ENCODE assay signal across 1 cellular context in the genomic region with DNA sequence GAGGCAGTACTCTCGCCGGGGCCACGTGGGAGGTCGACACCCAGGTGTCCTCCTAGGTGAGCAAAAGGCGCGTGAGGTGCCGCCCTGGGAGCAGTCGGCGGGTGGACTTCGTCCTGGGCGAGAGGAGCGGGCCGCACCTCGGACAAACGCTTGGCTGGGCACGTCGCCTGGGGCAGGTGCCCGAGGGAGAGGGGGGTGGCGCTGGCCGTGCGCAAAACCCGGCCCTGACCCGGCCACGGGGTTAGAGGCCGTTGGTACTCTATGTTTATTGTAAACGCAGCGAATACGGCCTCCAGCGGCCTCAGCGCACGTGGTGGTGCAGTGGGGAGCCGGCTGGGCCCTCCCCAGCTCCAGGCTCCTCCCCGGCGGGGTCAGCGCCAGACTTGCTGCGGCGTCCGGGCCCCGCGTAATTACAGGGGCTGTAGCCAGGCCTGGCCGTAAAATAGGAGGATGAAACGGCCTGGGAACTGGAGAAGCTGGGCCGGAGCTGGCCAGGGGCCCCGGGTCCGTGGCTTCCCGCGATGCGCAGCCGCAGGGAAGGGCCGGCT.
TF ChIP-seq lines count a peak whose summit lies in the region.

No MANE protein-coding gene starts in this region.

TF ChIP-seq in HepG2, 621 proteins besides CTCF, POLR2A, EP300 and RAD21 (continues in another document):
- peak; percentile 98 for TF ChIP-seq ZNF747 (CRISPR knock-in tag; IDR thresholded peaks at IDR 0.05; ENCODE audit: borderline replicate concordance)
- no peak; the same call in 1 of the 2 replicates for TF ChIP-seq SOX13 (IDR thresholded peaks at IDR 0.05)
- TF ChIP-seq SOX13 (CRISPR knock-in tag; conservative IDR thresholded peaks at IDR 0.05 in 1 of 2, IDR thresholded peaks at IDR 0.05 in 1 of 2), result peak in 1 of 2 experiments; percentile 92; a peak in 2 of 4 replicates
- no peak for TF ChIP-seq PAF1 (CRISPR knock-in tag; IDR thresholded peaks at IDR 0.05)
- TF ChIP-seq, protein P1, sequence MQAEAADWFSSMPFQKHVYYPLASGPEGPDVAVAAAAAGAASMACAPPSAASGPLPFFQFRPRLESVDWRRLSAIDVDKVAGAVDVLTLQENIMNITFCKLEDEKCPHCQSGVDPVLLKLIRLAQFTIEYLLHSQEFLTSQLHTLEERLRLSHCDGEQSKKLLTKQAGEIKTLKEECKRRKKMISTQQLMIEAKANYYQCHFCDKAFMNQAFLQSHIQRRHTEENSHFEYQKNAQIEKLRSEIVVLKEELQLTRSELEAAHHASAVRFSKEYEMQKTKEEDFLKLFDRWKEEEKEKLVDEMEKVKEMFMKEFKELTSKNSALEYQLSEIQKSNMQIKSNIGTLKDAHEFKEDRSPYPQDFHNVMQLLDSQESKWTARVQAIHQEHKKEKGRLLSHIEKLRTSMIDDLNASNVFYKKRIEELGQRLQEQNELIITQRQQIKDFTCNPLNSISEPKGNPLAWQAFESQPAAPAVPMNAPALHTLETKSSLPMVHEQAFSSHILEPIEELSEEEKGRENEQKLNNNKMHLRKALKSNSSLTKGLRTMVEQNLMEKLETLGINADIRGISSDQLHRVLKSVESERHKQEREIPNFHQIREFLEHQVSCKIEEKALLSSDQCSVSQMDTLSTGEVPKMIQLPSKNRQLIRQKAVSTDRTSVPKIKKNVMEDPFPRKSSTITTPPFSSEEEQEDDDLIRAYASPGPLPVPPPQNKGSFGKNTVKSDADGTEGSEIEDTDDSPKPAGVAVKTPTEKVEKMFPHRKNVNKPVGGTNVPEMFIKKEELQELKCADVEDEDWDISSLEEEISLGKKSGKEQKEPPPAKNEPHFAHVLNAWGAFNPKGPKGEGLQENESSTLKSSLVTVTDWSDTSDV (CRISPR knock-in tag; IDR thresholded peaks at IDR 0.05), result no peak; the same call in 1 of the 2 replicates
- peak; percentile 89 for TF ChIP-seq ZC3H13 (CRISPR knock-in tag; IDR thresholded peaks at IDR 0.05)
- TF ChIP-seq ZNF367 (CRISPR knock-in tag; IDR thresholded peaks at IDR 0.05; ENCODE audit: borderline replicate concordance), result no peak
- TF ChIP-seq ZNF761 (CRISPR knock-in tag; conservative IDR thresholded peaks at IDR 0.05), result peak; percentile 97
- peak; percentile 65 for TF ChIP-seq ZNF329 (CRISPR knock-in tag; IDR thresholded peaks at IDR 0.05; ENCODE audit: low read depth)
- TF ChIP-seq ZNF235 (CRISPR knock-in tag; IDR thresholded peaks at IDR 0.05; ENCODE audit: borderline replicate concordance), result peak; percentile 14; the same call in 1 of the 2 replicates
- peak; percentile 92; the same call in 1 of the 2 replicates for TF ChIP-seq ZBTB3 (CRISPR knock-in tag; IDR thresholded peaks at IDR 0.05; ENCODE audit: borderline replicate concordance, low read depth)
- TF ChIP-seq GATA4 (IDR thresholded peaks at IDR 0.05; ENCODE audit: borderline replicate concordance, low read depth), result peak; percentile 75; the same call in 1 of the 2 replicates
- peak; percentile 81; the same call in 1 of the 2 replicates for TF ChIP-seq NFATC3 (CRISPR knock-in tag; IDR thresholded peaks at IDR 0.05)
- TF ChIP-seq SMARCC2 (IDR thresholded peaks at IDR 0.05), result no peak
- 0 out of 2 replicates have a peak, but pooled peaks have one; percentile 52 for TF ChIP-seq ZNF766 (CRISPR knock-in tag; IDR thresholded peaks at IDR 0.05; ENCODE audit: borderline replicate concordance)
- TF ChIP-seq ZNF607 (CRISPR knock-in tag; IDR thresholded peaks at IDR 0.05; ENCODE audit: borderline replicate concordance), result peak; percentile 89
- TF ChIP-seq POGZ (CRISPR knock-in tag; IDR thresholded peaks at IDR 0.05), result peak; percentile 84
- TF ChIP-seq, protein P2, sequence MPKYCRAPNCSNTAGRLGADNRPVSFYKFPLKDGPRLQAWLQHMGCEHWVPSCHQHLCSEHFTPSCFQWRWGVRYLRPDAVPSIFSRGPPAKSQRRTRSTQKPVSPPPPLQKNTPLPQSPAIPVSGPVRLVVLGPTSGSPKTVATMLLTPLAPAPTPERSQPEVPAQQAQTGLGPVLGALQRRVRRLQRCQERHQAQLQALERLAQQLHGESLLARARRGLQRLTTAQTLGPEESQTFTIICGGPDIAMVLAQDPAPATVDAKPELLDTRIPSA (CRISPR knock-in tag; IDR thresholded peaks at IDR 0.05; ENCODE audit: borderline replicate concordance), result no peak; the same call in 1 of the 2 replicates
- TF ChIP-seq SP1 (IDR thresholded peaks at IDR 0.05), result no peak
- TF ChIP-seq SP1 (CRISPR knock-in tag; IDR thresholded peaks at IDR 0.05), result peak; percentile 45
- peak; percentile 46 for TF ChIP-seq SIX1 (CRISPR knock-in tag; IDR thresholded peaks at IDR 0.05; ENCODE audit: borderline replicate concordance)
- TF ChIP-seq, protein P3, sequence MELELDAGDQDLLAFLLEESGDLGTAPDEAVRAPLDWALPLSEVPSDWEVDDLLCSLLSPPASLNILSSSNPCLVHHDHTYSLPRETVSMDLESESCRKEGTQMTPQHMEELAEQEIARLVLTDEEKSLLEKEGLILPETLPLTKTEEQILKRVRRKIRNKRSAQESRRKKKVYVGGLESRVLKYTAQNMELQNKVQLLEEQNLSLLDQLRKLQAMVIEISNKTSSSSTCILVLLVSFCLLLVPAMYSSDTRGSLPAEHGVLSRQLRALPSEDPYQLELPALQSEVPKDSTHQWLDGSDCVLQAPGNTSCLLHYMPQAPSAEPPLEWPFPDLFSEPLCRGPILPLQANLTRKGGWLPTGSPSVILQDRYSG (CRISPR knock-in tag; IDR thresholded peaks at IDR 0.05), result no peak
- TF ChIP-seq SALL2 (CRISPR knock-in tag; IDR thresholded peaks at IDR 0.05), result no peak; the same call in 1 of the 2 replicates
- peak; percentile 56 for TF ChIP-seq MIER3 (CRISPR knock-in tag; IDR thresholded peaks at IDR 0.05; ENCODE audit: borderline replicate concordance)
- TF ChIP-seq ZNF7 (CRISPR knock-in tag; IDR thresholded peaks at IDR 0.05), result no peak
- TF ChIP-seq NCOA1 (CRISPR knock-in tag; IDR thresholded peaks at IDR 0.05), result peak; percentile 95
- TF ChIP-seq ZNF430 (CRISPR knock-in tag; IDR thresholded peaks at IDR 0.05), result peak; percentile 85; the same call in 1 of the 2 replicates
- peak; percentile 92 for TF ChIP-seq RNF2 (conservative IDR thresholded peaks at IDR 0.05; ENCODE audit: low read depth)
- TF ChIP-seq MYC (CRISPR knock-in tag; IDR thresholded peaks at IDR 0.05; ENCODE audit: borderline replicate concordance), result peak; percentile 98
- TF ChIP-seq, protein P4, sequence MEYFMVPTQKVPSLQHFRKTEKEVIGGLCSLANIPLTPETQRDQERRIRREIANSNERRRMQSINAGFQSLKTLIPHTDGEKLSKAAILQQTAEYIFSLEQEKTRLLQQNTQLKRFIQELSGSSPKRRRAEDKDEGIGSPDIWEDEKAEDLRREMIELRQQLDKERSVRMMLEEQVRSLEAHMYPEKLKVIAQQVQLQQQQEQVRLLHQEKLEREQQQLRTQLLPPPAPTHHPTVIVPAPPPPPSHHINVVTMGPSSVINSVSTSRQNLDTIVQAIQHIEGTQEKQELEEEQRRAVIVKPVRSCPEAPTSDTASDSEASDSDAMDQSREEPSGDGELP (IDR thresholded peaks at IDR 0.05; ENCODE audit: borderline replicate concordance, low read depth), result peak; percentile 69; the same call in 1 of the 2 replicates
- no peak for TF ChIP-seq ATRX (CRISPR knock-in tag; IDR thresholded peaks at IDR 0.05; ENCODE audit: borderline replicate concordance)
- peak; percentile 83 for TF ChIP-seq ZNF724P (CRISPR knock-in tag; IDR thresholded peaks at IDR 0.05; ENCODE audit: borderline replicate concordance)
- TF ChIP-seq NAIF1 (CRISPR knock-in tag; IDR thresholded peaks at IDR 0.05; ENCODE audit: borderline replicate concordance), result peak; percentile 94
- TF ChIP-seq, protein P5, sequence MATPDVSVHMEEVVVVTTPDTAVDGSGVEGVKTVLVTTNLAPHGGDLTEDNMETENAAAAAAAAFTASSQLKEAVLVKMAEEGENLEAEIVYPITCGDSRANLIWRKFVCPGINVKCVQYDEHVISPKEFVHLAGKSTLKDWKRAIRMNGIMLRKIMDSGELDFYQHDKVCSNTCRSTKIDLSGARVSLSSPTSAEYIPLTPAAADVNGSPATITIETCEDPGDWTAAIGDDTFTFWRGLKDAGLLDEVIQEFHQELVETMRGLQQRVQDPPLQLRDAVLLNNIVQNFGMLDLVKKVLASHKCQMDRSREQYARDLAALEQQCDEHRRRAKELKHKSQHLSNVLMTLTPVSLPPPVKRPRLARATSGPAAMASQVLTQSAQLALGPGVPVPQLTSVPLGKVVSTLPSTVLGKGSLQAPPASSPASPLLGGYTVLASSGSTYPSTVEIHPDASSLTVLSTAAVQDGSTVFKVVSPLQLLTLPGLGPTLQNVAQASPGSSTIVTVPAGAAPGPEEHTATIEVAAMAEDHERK (CRISPR knock-in tag; IDR thresholded peaks at IDR 0.05; ENCODE audit: low read depth), result peak; percentile 48
- TF ChIP-seq, protein P6, sequence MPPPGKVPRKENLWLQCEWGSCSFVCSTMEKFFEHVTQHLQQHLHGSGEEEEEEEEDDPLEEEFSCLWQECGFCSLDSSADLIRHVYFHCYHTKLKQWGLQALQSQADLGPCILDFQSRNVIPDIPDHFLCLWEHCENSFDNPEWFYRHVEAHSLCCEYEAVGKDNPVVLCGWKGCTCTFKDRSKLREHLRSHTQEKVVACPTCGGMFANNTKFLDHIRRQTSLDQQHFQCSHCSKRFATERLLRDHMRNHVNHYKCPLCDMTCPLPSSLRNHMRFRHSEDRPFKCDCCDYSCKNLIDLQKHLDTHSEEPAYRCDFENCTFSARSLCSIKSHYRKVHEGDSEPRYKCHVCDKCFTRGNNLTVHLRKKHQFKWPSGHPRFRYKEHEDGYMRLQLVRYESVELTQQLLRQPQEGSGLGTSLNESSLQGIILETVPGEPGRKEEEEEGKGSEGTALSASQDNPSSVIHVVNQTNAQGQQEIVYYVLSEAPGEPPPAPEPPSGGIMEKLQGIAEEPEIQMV (CRISPR knock-in tag; IDR thresholded peaks at IDR 0.05; ENCODE audit: low read depth), result peak; percentile 84; the same call in 1 of the 2 replicates
- TF ChIP-seq ZNF441 (CRISPR knock-in tag; IDR thresholded peaks at IDR 0.05; ENCODE audit: borderline replicate concordance), result peak; percentile 81; the same call in 1 of the 2 replicates
- peak; percentile 98 for TF ChIP-seq ZNF253 (CRISPR knock-in tag; IDR thresholded peaks at IDR 0.05; ENCODE audit: borderline replicate concordance)
- peak; percentile 87 for TF ChIP-seq ZFX (CRISPR knock-in tag; IDR thresholded peaks at IDR 0.05; ENCODE audit: low read depth)
- no peak for TF ChIP-seq ZFYVE20 (CRISPR knock-in tag; IDR thresholded peaks at IDR 0.05; ENCODE audit: borderline replicate concordance, low read depth)
- no peak; the same call in 1 of the 2 replicates for TF ChIP-seq ZNF737 (CRISPR knock-in tag; IDR thresholded peaks at IDR 0.05; ENCODE audit: borderline replicate concordance)
- TF ChIP-seq ZMYM4 (CRISPR knock-in tag; IDR thresholded peaks at IDR 0.05), result peak; percentile 42; the same call in 1 of the 2 replicates
- TF ChIP-seq PITX1 (CRISPR knock-in tag; IDR thresholded peaks at IDR 0.05), result peak; percentile 96
- TF ChIP-seq YEATS4 (CRISPR knock-in tag; IDR thresholded peaks at IDR 0.05; ENCODE audit: borderline replicate concordance), result peak; percentile 93
- TF ChIP-seq, protein P7, sequence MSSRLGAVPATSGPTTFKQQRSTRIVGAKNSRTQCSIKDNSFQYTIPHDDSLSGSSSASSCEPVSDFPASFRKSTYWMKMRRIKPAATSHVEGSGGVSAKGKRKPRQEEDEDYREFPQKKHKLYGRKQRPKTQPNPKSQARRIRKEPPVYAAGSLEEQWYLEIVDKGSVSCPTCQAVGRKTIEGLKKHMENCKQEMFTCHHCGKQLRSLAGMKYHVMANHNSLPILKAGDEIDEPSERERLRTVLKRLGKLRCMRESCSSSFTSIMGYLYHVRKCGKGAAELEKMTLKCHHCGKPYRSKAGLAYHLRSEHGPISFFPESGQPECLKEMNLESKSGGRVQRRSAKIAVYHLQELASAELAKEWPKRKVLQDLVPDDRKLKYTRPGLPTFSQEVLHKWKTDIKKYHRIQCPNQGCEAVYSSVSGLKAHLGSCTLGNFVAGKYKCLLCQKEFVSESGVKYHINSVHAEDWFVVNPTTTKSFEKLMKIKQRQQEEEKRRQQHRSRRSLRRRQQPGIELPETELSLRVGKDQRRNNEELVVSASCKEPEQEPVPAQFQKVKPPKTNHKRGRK (CRISPR knock-in tag; IDR thresholded peaks at IDR 0.05), result peak; percentile 86; the same call in 1 of the 2 replicates
- peak; percentile 64; the same call in 1 of the 2 replicates for TF ChIP-seq ZSCAN20 (CRISPR knock-in tag; IDR thresholded peaks at IDR 0.05; ENCODE audit: borderline replicate concordance)
- TF ChIP-seq, protein P8, sequence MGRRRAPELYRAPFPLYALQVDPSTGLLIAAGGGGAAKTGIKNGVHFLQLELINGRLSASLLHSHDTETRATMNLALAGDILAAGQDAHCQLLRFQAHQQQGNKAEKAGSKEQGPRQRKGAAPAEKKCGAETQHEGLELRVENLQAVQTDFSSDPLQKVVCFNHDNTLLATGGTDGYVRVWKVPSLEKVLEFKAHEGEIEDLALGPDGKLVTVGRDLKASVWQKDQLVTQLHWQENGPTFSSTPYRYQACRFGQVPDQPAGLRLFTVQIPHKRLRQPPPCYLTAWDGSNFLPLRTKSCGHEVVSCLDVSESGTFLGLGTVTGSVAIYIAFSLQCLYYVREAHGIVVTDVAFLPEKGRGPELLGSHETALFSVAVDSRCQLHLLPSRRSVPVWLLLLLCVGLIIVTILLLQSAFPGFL (CRISPR knock-in tag; IDR thresholded peaks at IDR 0.05), result no peak; the same call in 1 of the 2 replicates
- peak; percentile 87; the same call in 1 of the 2 replicates for TF ChIP-seq ZNF225 (CRISPR knock-in tag; IDR thresholded peaks at IDR 0.05)
- peak; percentile 86 for TF ChIP-seq ZNF777 (CRISPR knock-in tag; IDR thresholded peaks at IDR 0.05)
- no peak for TF ChIP-seq ARNT (IDR thresholded peaks at IDR 0.05)
- no peak for TF ChIP-seq ZFAT (CRISPR knock-in tag; conservative IDR thresholded peaks at IDR 0.05)
- TF ChIP-seq, protein P9, sequence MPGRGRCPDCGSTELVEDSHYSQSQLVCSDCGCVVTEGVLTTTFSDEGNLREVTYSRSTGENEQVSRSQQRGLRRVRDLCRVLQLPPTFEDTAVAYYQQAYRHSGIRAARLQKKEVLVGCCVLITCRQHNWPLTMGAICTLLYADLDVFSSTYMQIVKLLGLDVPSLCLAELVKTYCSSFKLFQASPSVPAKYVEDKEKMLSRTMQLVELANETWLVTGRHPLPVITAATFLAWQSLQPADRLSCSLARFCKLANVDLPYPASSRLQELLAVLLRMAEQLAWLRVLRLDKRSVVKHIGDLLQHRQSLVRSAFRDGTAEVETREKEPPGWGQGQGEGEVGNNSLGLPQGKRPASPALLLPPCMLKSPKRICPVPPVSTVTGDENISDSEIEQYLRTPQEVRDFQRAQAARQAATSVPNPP (CRISPR knock-in tag; IDR thresholded peaks at IDR 0.05), result peak; percentile 65; the same call in 1 of the 2 replicates
- no peak for TF ChIP-seq CHD2 (IDR thresholded peaks at IDR 0.05; ENCODE audit: low read depth, low read length)
